Comparison of ENCODE assay signal across 10 cellular contexts in the genomic region with DNA sequence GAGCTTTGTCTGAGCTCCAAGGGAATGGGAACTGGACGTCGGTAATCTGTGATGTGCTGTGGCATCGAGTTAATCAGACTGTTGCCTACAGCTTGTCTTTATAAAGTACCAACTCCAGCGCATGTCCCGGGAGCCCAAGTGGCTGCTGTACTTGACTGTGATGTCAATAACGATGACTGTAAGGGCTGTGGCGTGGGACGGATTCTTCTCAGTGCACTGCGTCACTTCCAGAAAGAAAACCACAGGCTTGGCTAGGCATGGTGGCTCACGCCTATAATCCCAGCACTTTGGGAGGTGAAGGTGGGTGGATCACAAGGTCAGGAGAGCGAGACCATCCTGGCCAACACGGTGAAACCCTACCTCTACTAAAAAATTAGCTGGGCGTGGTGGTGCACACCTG. TPM values are rescaled to one million over a fixed set of nuclear protein-coding genes. Genes with fewer than 3 reads are reported as not detected.
A peak's percentile ranks its signal among the peaks of the same experiment; 100 is the strongest.
DNase-seq lines count a peak whose midpoint lies in the region; ATAC-seq and TF ChIP-seq lines count a peak whose summit lies in the region.
"Not testable (repeated sequence)": the region's sequence is repeated elsewhere in the genome, so short reads cannot be mapped to it uniquely, and the experiment has no call there.
"Had no signal": no experiment of that assay in that cellular context is flagged by ENCODE, and none has a peak within 500 bp of the region (broad histone marks: within the 10 kb centered on the region; RNA-seq: fewer than 3 reads in every experiment).

No MANE protein-coding gene starts in this region.

- not testable (repeated sequence) for H3K9me3 ChIP-seq in CD4-positive, alpha-beta T cell (ENCODE audit: control insufficient read depth, low read length); PC-3 (ENCODE audit: low read length)

- not testable (repeated sequence) for H3K4me1 ChIP-seq in PC-3 (ENCODE audit: insufficient read depth, low read length)

- not testable (repeated sequence) for H3K79me2 ChIP-seq in PC-3 (ENCODE audit: low read length)

- H3K9me2 ChIP-seq in PC-3 (replicated peaks; ENCODE audit: low read length) = not testable (repeated sequence)

- CTCF ChIA-PET in CD4-positive, alpha-beta T cell (lab: Charles Lee); PC-3 (lab: Charles Lee): not testable (repeated sequence)

- H3K4me2 ChIP-seq in PC-3 (ENCODE audit: low read length) = not testable (repeated sequence)

- not testable (repeated sequence) for H2AFZ ChIP-seq in PC-3 (ENCODE audit: low read length)

- not testable (repeated sequence) for H3K27ac ChIP-seq in CD4-positive, alpha-beta T cell (ENCODE audit: low read depth, low read length); PC-3 (ENCODE audit: low read length)

- not testable (repeated sequence) for H3K9ac ChIP-seq in PC-3 (ENCODE audit: low read length)

- H3K27ac Mint-ChIP-seq in CD4-positive, alpha-beta T cell; activated naive CD4-positive, alpha-beta T cell treated with anti-CD3 and anti-CD28 coated beads, Interleukin-2, amount 50 U/mL, for 72 hours; natural killer cell: not testable (repeated sequence)

- H4K20me1 ChIP-seq in PC-3 (ENCODE audit: low read length) = not testable (repeated sequence)

- POLR2A ChIA-PET in CD4-positive, alpha-beta T cell (lab: Charles Lee); PC-3 (lab: Charles Lee; ENCODE audit: unreplicated experiment): not testable (repeated sequence)

- not testable (repeated sequence) for H3K27me3 ChIP-seq in CD4-positive, alpha-beta T cell (ENCODE audit: control insufficient read depth, insufficient read depth, low read length); PC-3 (ENCODE audit: low read length)

- H3K9me3 Mint-ChIP-seq in CD4-positive, alpha-beta T cell; activated T-cell treated with anti-CD3 and anti-CD28 coated beads, Interleukin-2, amount 50 U/mL, for 4 hours; activated naive CD4-positive, alpha-beta T cell treated with anti-CD3 and anti-CD28 coated beads, Interleukin-2, amount 50 U/mL, for 72 hours; natural killer cell: not testable (repeated sequence)

- H3K36me3 Mint-ChIP-seq in CD4-positive, alpha-beta T cell (ENCODE audit: low read depth); activated T-cell treated with anti-CD3 and anti-CD28 coated beads, Interleukin-2, amount 50 U/mL, for 4 hours (ENCODE audit: insufficient read depth); activated naive CD4-positive, alpha-beta T cell treated with anti-CD3 and anti-CD28 coated beads, Interleukin-2, amount 50 U/mL, for 72 hours; natural killer cell: not testable (repeated sequence)

- H3K36me3 ChIP-seq in PC-3 (ENCODE audit: low read depth, low read length) = not testable (repeated sequence)

- H3K4me1 Mint-ChIP-seq in CD4-positive, alpha-beta T cell (ENCODE audit: low read depth); activated T-cell treated with anti-CD3 and anti-CD28 coated beads, Interleukin-2, amount 50 U/mL, for 4 hours (ENCODE audit: low read depth); natural killer cell: not testable (repeated sequence)

- not testable (repeated sequence) for H3K4me3 Mint-ChIP-seq in CD4-positive, alpha-beta T cell; activated T-cell treated with anti-CD3 and anti-CD28 coated beads, Interleukin-2, amount 50 U/mL, for 4 hours; natural killer cell

- DNase-seq in CD4-positive, alpha-beta T cell; PC-3; activated T-cell treated with anti-CD3 and anti-CD28 coated beads, Interleukin-2, amount 50 U/mL, for 4 hours; activated naive CD4-positive, alpha-beta T cell treated with anti-CD3 and anti-CD28 coated beads, Interleukin-2, amount 50 U/mL, for 72 hours (ENCODE audit: low spot score in 2 of 2); natural killer cell; stimulated activated naive CD8-positive, alpha-beta T cell treated with anti-CD3 and anti-CD28 coated beads, Interleukin-15, Interleukin-2, amounts not matched to agents 100 U/mL and 50 U/mL, for 24 hours: not testable (repeated sequence)

- TF ChIP-seq CTCF in CD4-positive, alpha-beta T cell (IDR thresholded peaks at IDR 0.05); PC-3 (conservative IDR thresholded peaks at IDR 0.05; ENCODE audit: low read depth, low read length); natural killer cell (IDR thresholded peaks at IDR 0.05): not testable (repeated sequence)

- not testable (repeated sequence) for H3K4me3 ChIP-seq in PC-3 (ENCODE audit: low read length)

- H3F3A ChIP-seq in PC-3 (ENCODE audit: low read length, unreplicated experiment) = not testable (repeated sequence)

- intact Hi-C loops in CD4-positive, alpha-beta T cell (cut with DNase I, micrococcal nuclease); PC-3 (cut with micrococcal nuclease); natural killer cell (cut with micrococcal nuclease): not testable (repeated sequence)

- H3K27me3 Mint-ChIP-seq in CD4-positive, alpha-beta T cell; activated T-cell treated with anti-CD3 and anti-CD28 coated beads, Interleukin-2, amount 50 U/mL, for 4 hours (ENCODE audit: low read depth); natural killer cell (ENCODE audit: low read depth in 2 of 2): not testable (repeated sequence)

- peak; percentile 47 for ATAC-seq in CD4-positive, alpha-beta T cell (ENCODE audit: poor library complexity)
- ATAC-seq in PC-3 = peak; percentile 18; the same call in 1 of the 2 replicates
- ATAC-seq in activated CD4-positive, CD25-positive, alpha-beta regulatory T cell treated with anti-CD3 and anti-CD28 coated beads, Interleukin-2, amount 50 U/mL, for 24 hours = peak; percentile 75 to 80
- ATAC-seq in activated T-cell treated with anti-CD3 and anti-CD28 coated beads, Interleukin-2, amount 50 U/mL, for 4 hours = peak; percentile 49 to 78
- peak; percentile 43 to 69 for ATAC-seq in activated naive CD4-positive, alpha-beta T cell treated with anti-CD3 and anti-CD28 coated beads, Interleukin-2, amount 50 U/mL, for 72 hours
- peak; percentile 83 for ATAC-seq in esophagus mucosa
- ATAC-seq in natural killer cell = peak in 2 of 3 donors; percentile 23 to 42
- ATAC-seq in stimulated activated naive CD8-positive, alpha-beta T cell treated with anti-CD3 and anti-CD28 coated beads, Interleukin-15, Interleukin-2, amounts not matched to agents 100 U/mL and 50 U/mL, for 24 hours = peak; percentile 75

- not testable (repeated sequence) for BruUV-seq in PC-3 (replicated peaks; lab: Mats Ljungman, UMichigan)

RNA-seq across cellular contexts. Expression of a gene that starts 21.8 kb away (rescaled TPM):
- 100 to 1,000 TPM; 220 to 237 TPM for total RNA-seq in CD4-positive, alpha-beta T cell
- total RNA-seq in PC-3 (2014; rRNA removed) (369 and 630 TPM in 2 replicates), esophagus mucosa (318 TPM), natural killer cell (100 to 1,000 TPM; 231 to 288 (median 244) TPM)
- total RNA-seq in activated T-cell treated with anti-CD3 and anti-CD28 coated beads, Interleukin-2, amount 50 U/mL, for 4 hours = 1,000 to 10,000 TPM; 1,034 to 1,401 (median 1,284) TPM
- 100 to 1,000 TPM; 467 to 604 TPM for total RNA-seq in activated naive CD4-positive, alpha-beta T cell treated with anti-CD3 and anti-CD28 coated beads, Interleukin-2, amount 50 U/mL, for 72 hours

RNA-seq across cellular contexts. Expression of a gene that starts 51.6 kb away (rescaled TPM):
- total RNA-seq in CD4-positive, alpha-beta T cell = under 1 TPM in 1 of 2 experiments, not detected in 1; 0.58 TPM
- total RNA-seq in PC-3 (2014; rRNA removed) = 1.1 TPM in 1 of 2 replicates, not detected in the other
- under 1 TPM in 1 of 3 donors, not detected in 2; 0.26 TPM for total RNA-seq in activated T-cell treated with anti-CD3 and anti-CD28 coated beads, Interleukin-2, amount 50 U/mL, for 4 hours
- under 1 TPM in 1 of 2 donors, not detected in 1; 0.36 TPM for total RNA-seq in activated naive CD4-positive, alpha-beta T cell treated with anti-CD3 and anti-CD28 coated beads, Interleukin-2, amount 50 U/mL, for 72 hours
- total RNA-seq in esophagus mucosa = 0.24 TPM
- total RNA-seq in natural killer cell = 1 to 10 TPM in 1 of 3 donors, under 1 TPM in 1, not detected in 1; 0.19 to 3.7 TPM
- total RNA-seq: GM23248, H1 had no signal

Comparison
In these comparisons a context has a peak if more than half of its experiments do, and no peak if none do; other contexts are left out.
1. ATAC-seq: peak in every context shown above with its lines; median percentile 83 in esophagus mucosa; 78 in activated CD4-positive, CD25-positive, alpha-beta regulatory T cell treated with anti-CD3 and anti-CD28 coated beads, Interleukin-2, amount 50 U/mL, for 24 hours; 75 in stimulated activated naive CD8-positive, alpha-beta T cell treated with anti-CD3 and anti-CD28 coated beads, Interleukin-15, Interleukin-2, amounts not matched to agents 100 U/mL and 50 U/mL, for 24 hours; 64 in activated T-cell treated with anti-CD3 and anti-CD28 coated beads, Interleukin-2, amount 50 U/mL, for 4 hours; 56 in activated naive CD4-positive, alpha-beta T cell treated with anti-CD3 and anti-CD28 coated beads, Interleukin-2, amount 50 U/mL, for 72 hours; 47 in CD4-positive, alpha-beta T cell; 32 in natural killer cell; 18 in PC-3.